1 cellular context compared by ENCODE assay signal in genomic region chr3:43858052-43858701, GRCh38.
TF ChIP-seq lines count a peak whose summit lies in the region.

No MANE protein-coding gene starts in this region.

TF ChIP-seq in neural cell, 6 proteins besides CTCF, POLR2A, EP300 and RAD21 (continued from another document):
- TF ChIP-seq POLR2AphosphoS5 (IDR thresholded peaks at IDR 0.05): no peak
- no peak for TF ChIP-seq SMC3 (conservative IDR thresholded peaks at IDR 0.05; ENCODE audit: poor library complexity)
